8 cellular contexts compared by ENCODE assay signal in genomic region chrX:17738002-17738713, GRCh38. TPM values are rescaled to one million over a fixed set of nuclear protein-coding genes. Genes with fewer than 3 reads are reported as not detected.
DNase-seq lines count a peak whose midpoint lies in the region; ATAC-seq and TF ChIP-seq lines count a peak whose summit lies in the region.

No MANE protein-coding gene starts in this region.

- peaks cover 48% of the 10 kb centered on the region for H3K79me2 ChIP-seq in mammary epithelial cell (ENCODE audit: insufficient read depth, low read length)

- no peaks in the 10 kb centered on the region for H4K20me1 ChIP-seq in mammary epithelial cell (ENCODE audit: insufficient read depth, low read length)

- peak overlapping the region; percentile 94 for H3K4me3 Mint-ChIP-seq in T-helper 17 cell

- H3K27ac ChIP-seq in HUES48 (ENCODE audit: low read depth, low read length) = no peak overlapping the region
- H3K27ac ChIP-seq in mammary epithelial cell (ENCODE audit: insufficient read depth, low read depth, low read length) = peak overlapping the region; percentile 81

- H3K36me3 Mint-ChIP-seq in T-helper 17 cell (ENCODE audit: low read depth) = no peaks in the 10 kb centered on the region

- H3K27ac Mint-ChIP-seq in T-helper 17 cell = peak overlapping the region; percentile 93

- dilution Hi-C loops in mammary epithelial cell (cut with HindIII; ENCODE audit: low sequenced_read_pairs) = no loop called here

- H3K27me3 Mint-ChIP-seq in T-helper 17 cell = no peaks in the 10 kb centered on the region

- DNase-seq in AG20443 (ENCODE audit: low spot score) = peak; percentile 9
- peak; percentile 14 to 36 (median 18) for DNase-seq in T-helper 17 cell
- peak; percentile 51 for DNase-seq in mammary epithelial cell
- no peak for DNase-seq in kidney epithelial cell (ENCODE audit: low read depth)
- DNase-seq in stimulated activated CD4-positive, alpha-beta T cell treated with anti-CD3 and anti-CD28 coated beads, Interleukin-12 subunit alpha, Interleukin-12 subunit beta, amount 100 ng/mL, for 4 hours = peak; percentile 9

- H3K36me3 ChIP-seq in HUES48 (ENCODE audit: control insufficient read depth, insufficient read depth, low read length) (no peaks in the 10 kb centered on the region), mammary epithelial cell (ENCODE audit: insufficient read depth, low read length) (no peaks in the 10 kb centered on the region), kidney epithelial cell (ENCODE audit: control insufficient read depth, insufficient read depth, low read length) (no peaks in the 10 kb centered on the region)

- H3K4me3 ChIP-seq in HUES48 (ENCODE audit: low read depth, low read length) = peak overlapping the region; percentile 70
- peak overlapping the region; percentile 63 to 71 (median 69) for H3K4me3 ChIP-seq in mammary epithelial cell (replicated peaks in 1 of 3; ENCODE audit: insufficient read depth in 1 of 3, low read depth in 2 of 3, low read length in 3 of 3)
- peak overlapping the region; percentile 67 for H3K4me3 ChIP-seq in kidney epithelial cell (ENCODE audit: low read depth, low read length)

- CTCF ChIA-PET in mammary epithelial cell (lab: Charles Lee; ENCODE audit: low non-redundant PET) = no interaction called here

- TF ChIP-seq CTCF in mammary epithelial cell (conservative IDR thresholded peaks at IDR 0.05 in 1 of 2, IDR thresholded peaks at IDR 0.05 in 1 of 2; ENCODE audit: extremely low read depth in 1 of 2, insufficient read depth in 1 of 2, low read depth in 1 of 2, low read length in 2 of 2) = no peak
- TF ChIP-seq CTCF in kidney epithelial cell (IDR thresholded peaks at IDR 0.05; ENCODE audit: insufficient read depth, low read length, poor library complexity, severe bottlenecking) = no peak

- no peak overlapping the region for H3K9ac ChIP-seq in HUES48 (ENCODE audit: low read depth, low read length)
- H3K9ac ChIP-seq in mammary epithelial cell (ENCODE audit: insufficient read depth, low read length) = peak overlapping the region; percentile 74

- H3K27me3 ChIP-seq in HUES48 (ENCODE audit: control insufficient read depth, insufficient read depth, low read length) (peaks cover 29% of the 10 kb centered on the region), mammary epithelial cell (ENCODE audit: insufficient read depth, low read length) (no peaks in the 10 kb centered on the region), kidney epithelial cell (ENCODE audit: control insufficient read depth, insufficient read depth, low read length) (no peaks in the 10 kb centered on the region)

- H3K9me3 ChIP-seq in HUES48 (ENCODE audit: control insufficient read depth, insufficient read depth, low read length) (no peaks in the 10 kb centered on the region), T-helper 17 cell (ENCODE audit: control insufficient read depth, low read length, poor library complexity, severe bottlenecking) (no peaks in the 10 kb centered on the region), mammary epithelial cell (replicated peaks; ENCODE audit: insufficient read depth, low read length) (no peaks in the 10 kb centered on the region)

- 22% methylated on average over 23 of the region's 44 CpGs for WGBS in mammary epithelial cell (ENCODE audit: low coverage, missing lambda C conversion rate)

- peak overlapping the region; percentile 66 for H3K4me2 ChIP-seq in mammary epithelial cell (ENCODE audit: insufficient read depth, low read depth, low read length)

- ATAC-seq in T-helper 17 cell = peak; percentile 66
- no peak for ATAC-seq in GM19467 (IDR thresholded peaks at IDR 0.05; ENCODE audit: unreplicated experiment)
- no peak for ATAC-seq in HG03565 (IDR thresholded peaks at IDR 0.05; ENCODE audit: unreplicated experiment)

- intact Hi-C loops in mammary epithelial cell (cut with micrococcal nuclease) = no loop called here

- in situ Hi-C loops in mammary epithelial cell (cut with MboI; ENCODE audit: low sequenced_read_pairs in 2 of 2) = no loop called here

- peak overlapping the region; percentile 84 for H2AFZ ChIP-seq in mammary epithelial cell (ENCODE audit: low read depth, low read length)

- H3K4me1 ChIP-seq in HUES48 (ENCODE audit: control insufficient read depth, insufficient read depth, low read length) = 0 out of 2 replicates have a peak, but pooled peaks cover 2% of the 10 kb centered on the region
- H3K4me1 ChIP-seq in mammary epithelial cell (ENCODE audit: insufficient read depth, low read length) = no peaks in the 10 kb centered on the region

- H3K4me1 Mint-ChIP-seq in T-helper 17 cell = peaks cover 19% of the 10 kb centered on the region

- BruUV-seq in mammary epithelial cell (replicated peaks; lab: Mats Ljungman, UMichigan) = no TSS peak

RNA-seq across cellular contexts. Expression of gene SCML1, which starts 0.9 kb away (rescaled TPM):
- total RNA-seq in T-helper 17 cell (10 to 100 TPM in 1 of 2 donors, 1 to 10 TPM in 1; 9.9 to 11.8 TPM), mammary epithelial cell (10 to 100 TPM; 11.8 to 13.4 TPM), kidney epithelial cell (3.0 and 4.0 TPM in 2 replicates)
- polyA plus RNA-seq in mammary epithelial cell = 11.9 TPM
- 1.9 TPM for polyA minus RNA-seq in mammary epithelial cell
